Comparison of ENCODE assay signal across 24 cellular contexts in genomic region chr17:2672026-2672425, GRCh38. TPM values are rescaled to one million over a fixed set of nuclear protein-coding genes. Genes with fewer than 3 reads are reported as not detected.
DNase-seq lines count a peak whose midpoint lies in the region; ATAC-seq, FAIRE-seq and TF ChIP-seq lines count a peak whose summit lies in the region.
"Had no signal": no experiment of that assay in that cellular context is flagged by ENCODE, and none has a peak within 500 bp of the region (broad histone marks: within the 10 kb centered on the region; RNA-seq: fewer than 3 reads in every experiment).

No MANE protein-coding gene starts in this region.

- no peak for TF ChIP-seq RAD21 in HepG2 (CRISPR knock-in tag; IDR thresholded peaks at IDR 0.05)

- no peak for TF ChIP-seq POLR2A in HepG2 (IDR thresholded peaks at IDR 0.05; ENCODE audit: insufficient read depth in 1 of 2, low read depth in 2 of 2, low read length in 2 of 2)

- ATAC-seq in HepG2: peak; percentile 85
- ATAC-seq in naive thymus-derived CD4-positive, alpha-beta T cell: no peak
- no peak for ATAC-seq in GM19324 (IDR thresholded peaks at IDR 0.05; ENCODE audit: low FRiP score, unreplicated experiment)
- ATAC-seq: CD8-positive, alpha-beta T cell had no signal

- no peak overlapping the region for H2AFZ ChIP-seq in HepG2 (ENCODE audit: low read length)

- no peaks in the 10 kb centered on the region; the same call in 1 of the 2 replicates for H4K20me1 ChIP-seq in HepG2 (ENCODE audit: insufficient read depth, low read length)

- POLR2A ChIA-PET in HEK293 (lab: Yijun Ruan, JAX): no interaction called here
- POLR2A ChIA-PET in HepG2 (lab: Yijun Ruan, JAX): no interaction called here
- POLR2A ChIA-PET in naive thymus-derived CD4-positive, alpha-beta T cell (lab: Charles Lee): no interaction called here
- POLR2A ChIA-PET in GM10248 (lab: Yijun Ruan, JAX): no interaction called here

- peaks cover 2 to 6% (median 5%) of the 10 kb centered on the region in 7 donors for H3K4me1 Mint-ChIP-seq in naive thymus-derived CD4-positive, alpha-beta T cell

- H3K36me3 ChIP-seq in HEK293 (ENCODE audit: control insufficient read depth in 2 of 2, insufficient read depth in 1 of 2, low read length in 2 of 2) (peaks cover 90 to 93% of the 10 kb centered on the region in 2 experiments), HepG2 (replicated peaks in 1 of 2; ENCODE audit: control insufficient read depth in 1 of 2, insufficient read depth in 2 of 2, low read length in 2 of 2) (peaks cover 9 to 54% of the 10 kb centered on the region in 2 experiments)
- peaks cover 20 to 87% (median 25%) of the 10 kb centered on the region in 3 experiments for H3K36me3 ChIP-seq in naive thymus-derived CD4-positive, alpha-beta T cell (ENCODE audit: control insufficient read depth in 2 of 3, insufficient read depth in 3 of 3, low read length in 3 of 3)

- no peaks in the 10 kb centered on the region for H3K27me3 ChIP-seq in HepG2 (ENCODE audit: control insufficient read depth in 1 of 2, insufficient read depth in 2 of 2, low read length in 2 of 2)
- no peaks in the 10 kb centered on the region for H3K27me3 ChIP-seq in naive thymus-derived CD4-positive, alpha-beta T cell (ENCODE audit: control insufficient read depth in 2 of 2, insufficient read depth in 2 of 2, low read length in 2 of 2)
- H3K27me3 ChIP-seq: BLaER1 treated with 17β-estradiol and CSF1 and Interleukin-3, amounts not matched to agents 10 nM and 100 nM had no signal

- CTCF ChIA-PET in HEK293 (lab: Yijun Ruan, JAX): no interaction called here
- CTCF ChIA-PET in HepG2 (lab: Yijun Ruan, JAX; ENCODE audit: low intra/inter-chr PET ratio, low total read pairs): no interaction called here
- CTCF ChIA-PET in naive thymus-derived CD4-positive, alpha-beta T cell (lab: Charles Lee): no interaction called here
- CTCF ChIA-PET in GM10248 (lab: Yijun Ruan, JAX): interaction anchor here (1.2 kb wide), 1 partner anchor 79 kb away, joined by 3 read pairs; the partner anchor contains the start of gene PAFAH1B1

- no TSS peak for BruUV-seq in HepG2 (replicated peaks; lab: Mats Ljungman, UMichigan)

- H3K4me3 ChIP-seq in HEK293 (ENCODE audit: low read depth, low read length) (no peak overlapping the region), HepG2 (replicated peaks in 1 of 3; ENCODE audit: insufficient read depth in 1 of 3, low read depth in 2 of 3, low read length in 3 of 3) (no peak overlapping the region)
- no peak overlapping the region for H3K4me3 ChIP-seq in naive thymus-derived CD4-positive, alpha-beta T cell (ENCODE audit: low read length)
- H3K4me3 ChIP-seq: BLaER1 treated with 17β-estradiol and CSF1 and Interleukin-3, amounts not matched to agents 10 nM and 100 nM had no signal

- H3K4me2 ChIP-seq in HepG2 (ENCODE audit: low read depth, low read length): no peak overlapping the region
- H3K4me2 ChIP-seq: BLaER1 treated with 17β-estradiol and CSF1 and Interleukin-3, amounts not matched to agents 10 nM and 100 nM had no signal

- peak; percentile 54 for FAIRE-seq in HepG2 (lab: Jason Lieb, UNC)
- FAIRE-seq: A204.1, GM12891, GM19239 had no signal

- no peaks in the 10 kb centered on the region for H3K27me3 Mint-ChIP-seq in naive thymus-derived CD4-positive, alpha-beta T cell
- H3K27me3 Mint-ChIP-seq: CD4-positive, alpha-beta T cell had no signal

- H3K9me3 ChIP-seq in HEK293 (ENCODE audit: control insufficient read depth, insufficient read depth, low read depth, low read length) (no peaks in the 10 kb centered on the region), HepG2 (ENCODE audit: low read length) (no peaks in the 10 kb centered on the region)
- H3K9me3 ChIP-seq in naive thymus-derived CD4-positive, alpha-beta T cell (ENCODE audit: control insufficient read depth in 2 of 3, low read length in 3 of 3): no peaks in the 10 kb centered on the region
- H3K9me3 ChIP-seq: BLaER1 treated with 17β-estradiol and CSF1 and Interleukin-3, amounts not matched to agents 10 nM and 100 nM; Caco-2 had no signal

- TF ChIP-seq CTCF in HEK293 (tag by site-specific recombination; IDR thresholded peaks at IDR 0.05): no peak
- TF ChIP-seq CTCF in HepG2 (CRISPR knock-in tag; IDR thresholded peaks at IDR 0.05): no peak
- no peak for TF ChIP-seq CTCF in GM10248 (IDR thresholded peaks at IDR 0.05; ENCODE audit: control extremely low read depth, extremely low read depth, low read depth, missing control alignments)

- in situ Hi-C loops in HepG2 (cut with HindIII; ENCODE audit: extremely low pct_ligation_motif_present, low pct_unique_long_range_greater_than_20kb): no loop called here

- H3K9ac ChIP-seq in HepG2 (ENCODE audit: insufficient read depth, low read depth, low read length): no peak overlapping the region
- H3K9ac ChIP-seq: BLaER1 treated with 17β-estradiol and CSF1 and Interleukin-3, amounts not matched to agents 10 nM and 100 nM had no signal

- WGBS in HepG2 (ENCODE audit: low lambda C conversion rate): 47% methylated on average over 5 of the region's 5 CpGs

- H3K27ac ChIP-seq in HEK293 (ENCODE audit: extremely low read depth, low read depth, low read length) (no peak overlapping the region), HepG2 (ENCODE audit: extremely low read length, insufficient read depth, low read length) (no peak overlapping the region)
- H3K27ac ChIP-seq in naive thymus-derived CD4-positive, alpha-beta T cell (ENCODE audit: low read depth, low read length): peak overlapping the region; percentile 12
- H3K27ac ChIP-seq: BLaER1 treated with 17β-estradiol and CSF1 and Interleukin-3, amounts not matched to agents 10 nM and 100 nM; C4-2B had no signal

- TF ChIP-seq EP300 in HepG2 (IDR thresholded peaks at IDR 0.05; ENCODE audit: low read depth in 2 of 2, low read length in 2 of 2) (no peak), HepG2 (CRISPR knock-in tag; IDR thresholded peaks at IDR 0.05; ENCODE audit: borderline replicate concordance) (no peak)

- peak overlapping the region in 1 of 9 donors; percentile 61 for H3K27ac Mint-ChIP-seq in naive thymus-derived CD4-positive, alpha-beta T cell
- H3K27ac Mint-ChIP-seq: CD4-positive, alpha-beta T cell had no signal

- DNase-seq in HepG2 (ENCODE audit: low spot score) (peak; percentile 70), MV-4-11 (lab: John Stamatoyannopoulos, UW) (no peak), GM10248 (ENCODE audit: extremely low spot score) (no peak)
- no peak for DNase-seq in naive thymus-derived CD4-positive, alpha-beta T cell
- DNase-seq: 8988T; ACHN; Caco-2; Calu3; CD4-positive, alpha-beta T cell; CD8-positive, alpha-beta T cell; DMS 273 treated with DMSO at 0.1 percent for 48 hours; DMS153; DMS53; DMS79; DND-41; EL; GDM1 had no signal

- peaks cover under 1% of the 10 kb centered on the region for H3K79me2 ChIP-seq in HepG2 (ENCODE audit: insufficient read depth, low read length)

- H3K36me3 Mint-ChIP-seq in naive thymus-derived CD4-positive, alpha-beta T cell: peaks cover 12 to 44% (median 23%) of the 10 kb centered on the region in 5 donors

- H3K4me3 Mint-ChIP-seq in naive thymus-derived CD4-positive, alpha-beta T cell: no peak overlapping the region
- H3K4me3 Mint-ChIP-seq: CD4-positive, alpha-beta T cell; CD8-positive, alpha-beta T cell had no signal

- no peaks in the 10 kb centered on the region for H3K4me1 ChIP-seq in HEK293 (ENCODE audit: control insufficient read depth, insufficient read depth, low read length)
- H3K4me1 ChIP-seq in HepG2 (ENCODE audit: insufficient read depth, low read length): peaks cover 15% of the 10 kb centered on the region; the same call in 1 of the 2 replicates
- no peaks in the 10 kb centered on the region for H3K4me1 ChIP-seq in naive thymus-derived CD4-positive, alpha-beta T cell (ENCODE audit: control insufficient read depth in 2 of 2, insufficient read depth in 2 of 2, low read length in 2 of 2)
- H3K4me1 ChIP-seq: Caco-2 had no signal

- intact Hi-C loops in HepG2 (cut with micrococcal nuclease; ENCODE audit: unreplicated experiment): loop anchor here (10.0 kb wide), 2 partner anchors 97 to 157 kb away; partner anchors contain the start of gene METTL16
- intact Hi-C loops in naive thymus-derived CD4-positive, alpha-beta T cell (cut with micrococcal nuclease): no loop called here

- H3K9me3 Mint-ChIP-seq in naive thymus-derived CD4-positive, alpha-beta T cell: no peaks in the 10 kb centered on the region
- H3K9me3 Mint-ChIP-seq: CD4-positive, alpha-beta T cell; CD8-positive, alpha-beta T cell had no signal

TF ChIP-seq in HEK293, 187 proteins besides CTCF, POLR2A, EP300 and RAD21 (continues in another document):
- TF ChIP-seq ZNF248 (tag by site-specific recombination; IDR thresholded peaks at IDR 0.05) (no peak), ZNF670 (tag by site-specific recombination; IDR thresholded peaks at IDR 0.05; ENCODE audit: low read depth) (no peak)

TF ChIP-seq in HepG2, 621 proteins besides CTCF, POLR2A, EP300 and RAD21 (continues in another document):
- TF ChIP-seq ZNF431 (CRISPR knock-in tag; IDR thresholded peaks at IDR 0.05; ENCODE audit: borderline replicate concordance, low read depth): no peak

RNA-seq across cellular contexts. Expression of gene CLUH, which starts 39.5 kb away (rescaled TPM):
- 49.8 and 60.5 TPM in 2 replicates for total RNA-seq in HepG2 (2016; rRNA removed; fragmentation: Illumina TruSeq; extraction: Trizol)
- total RNA-seq in HepG2 (2016; cell fraction: cytosol; rRNA removed; fragmentation: Illumina TruSeq; extraction: Trizol; ENCODE audit: low read depth): 11.3 and 11.7 TPM in 2 replicates
- total RNA-seq in HepG2 (2016; cell fraction: insoluble cytoplasmic fraction; rRNA removed; fragmentation: Illumina TruSeq; extraction: Trizol): 45.0 and 62.9 TPM in 2 replicates
- 16.8 and 17.9 TPM in 2 replicates for total RNA-seq in HepG2 (2016; cell fraction: membrane; rRNA removed; fragmentation: Illumina TruSeq; extraction: Trizol)
- total RNA-seq in HepG2 (2016; cell fraction: nucleus; rRNA removed; fragmentation: Illumina TruSeq; extraction: Trizol): 62.8 and 64.0 TPM in 2 replicates
- 30.9 and 45.5 TPM in 2 replicates for polyA plus RNA-seq in HepG2 (2011; rRNA removed)
- polyA plus RNA-seq in HepG2 (2011; cell fraction: cytosol; rRNA removed): 12.6 and 25.6 TPM in 2 replicates
- polyA plus RNA-seq in HepG2 (2011; cell fraction: nucleus; rRNA removed): 461 and 635 TPM in 2 replicates
- polyA plus RNA-seq in HepG2 (2012): 51.7 and 79.2 TPM in 2 replicates
- polyA plus RNA-seq in HepG2 (2016; cell fraction: cytosol; fragmentation: Illumina TruSeq; extraction: Trizol; ENCODE audit: low read depth): 3.2 and 3.5 TPM in 2 replicates
- polyA plus RNA-seq in HepG2 (2016; cell fraction: insoluble cytoplasmic fraction; fragmentation: Illumina TruSeq; extraction: Trizol; ENCODE audit: low read depth): 34.8 and 48.7 TPM in 2 replicates
- 7.2 and 8.4 TPM in 2 replicates for polyA plus RNA-seq in HepG2 (2016; cell fraction: membrane; fragmentation: Illumina TruSeq; extraction: Trizol; ENCODE audit: low read depth)
- 175 and 188 TPM in 2 replicates for polyA plus RNA-seq in HepG2 (2016; cell fraction: nucleus; fragmentation: Illumina TruSeq; extraction: Trizol; ENCODE audit: insufficient read depth, low read depth)
- 37.7 and 94.5 TPM in 2 replicates for polyA minus RNA-seq in HepG2 (2011; rRNA and poly(A)+ RNA removed; ENCODE audit: low replicate concordance)
- polyA minus RNA-seq in HepG2 (2011; cell fraction: cytosol; rRNA and poly(A)+ RNA removed): 30.1 and 31.9 TPM in 2 replicates
- polyA minus RNA-seq in HepG2 (2011; cell fraction: nucleus; rRNA and poly(A)+ RNA removed): 48.6 and 55.4 TPM in 2 replicates
- total RNA-seq in naive thymus-derived CD4-positive, alpha-beta T cell: 10 to 100 TPM; 34.6 to 71.1 (median 48.8) TPM
- polyA plus RNA-seq in naive thymus-derived CD4-positive, alpha-beta T cell: 10 to 100 TPM in 1 of 2 donors, 1 to 10 TPM in 1; 4.9 to 15.3 TPM

Comparison
In these comparisons a context has a peak if more than half of its experiments do, and no peak if none do; other contexts are left out.
1. Of the 63 proteins assayed by ChIP-seq in both HepG2 and HEK293: peak only in HepG2: none; only in HEK293: none; in both: ZNF362; in neither: 62.